ENCODE assay signal across 9 cellular contexts in genomic region chr9:16335788-16336580, GRCh38.
A peak's percentile ranks its signal among the peaks of the same experiment; 100 is the strongest.
DNase-seq lines count a peak whose midpoint lies in the region; ATAC-seq, FAIRE-seq and TF ChIP-seq lines count a peak whose summit lies in the region.
"Had no signal": no experiment of that assay in that cellular context is flagged by ENCODE, and none has a peak within 500 bp of the region (broad histone marks: within the 10 kb centered on the region; RNA-seq: fewer than 3 reads in every experiment).

No MANE protein-coding gene starts in this region.

- ATAC-seq in HG02870 (IDR thresholded peaks at IDR 0.05; ENCODE audit: unreplicated experiment), result no peak
- ATAC-seq in GM18867 (IDR thresholded peaks at IDR 0.05; ENCODE audit: unreplicated experiment), result no peak
- no peak for ATAC-seq in HG02885 (IDR thresholded peaks at IDR 0.05; ENCODE audit: poor library complexity, unreplicated experiment)
- ATAC-seq: K562 had no signal

- no peak for TF ChIP-seq CTCF in kidney epithelial cell (IDR thresholded peaks at IDR 0.05; ENCODE audit: insufficient read depth, low read length, poor library complexity, severe bottlenecking)

- H3K4me3 ChIP-seq in kidney epithelial cell (ENCODE audit: low read depth, low read length), result no peak overlapping the region
- H3K4me3 ChIP-seq: K562 had no signal

- no peaks in the 10 kb centered on the region for H3K36me3 ChIP-seq in kidney epithelial cell (ENCODE audit: control insufficient read depth, insufficient read depth, low read length)

- no peaks in the 10 kb centered on the region for H3K27me3 ChIP-seq in kidney epithelial cell (ENCODE audit: control insufficient read depth, insufficient read depth, low read length)

- DNase-seq in HTR-8/SVneo (ENCODE audit: insufficient read length, low spot score) (peak; percentile 89), brain pericyte (ENCODE audit: low read depth, low spot score) (peak; percentile 95), kidney epithelial cell (ENCODE audit: low read depth) (peak; percentile 96), ureter (ENCODE audit: low spot score) (peak; percentile 69), NCI-H1436 treated with DMSO at 0.1 percent for 48 hours (lab: John Stamatoyannopoulos, UW) (no peak)

- FAIRE-seq in HTR-8/SVneo (lab: Jason Lieb, UNC), result peak; percentile 49
- FAIRE-seq: K562 had no signal
